1 cellular context compared by ENCODE assay signal in genomic region chr13:69904784-69905183, GRCh38.
TF ChIP-seq lines count a peak whose summit lies in the region.

No MANE protein-coding gene starts in this region.

TF ChIP-seq in SK-N-SH treated with all-trans-retinoic acid at 6 μM for 48 hours, 23 proteins besides CTCF, POLR2A, EP300 and RAD21 (continued from another document):
- 0 out of 2 replicates have a peak, but pooled peaks have one; percentile 32 for TF ChIP-seq CREB5 (CRISPR knock-in tag; IDR thresholded peaks at IDR 0.05; ENCODE audit: low read depth)
- TF ChIP-seq ISL1 (CRISPR knock-in tag; IDR thresholded peaks at IDR 0.05) = peak; percentile 76
- TF ChIP-seq BACH2 (CRISPR knock-in tag; IDR thresholded peaks at IDR 0.05; ENCODE audit: borderline replicate concordance) = no peak
